Comparison of ENCODE assay signal across 22 cellular contexts in the genomic region with DNA sequence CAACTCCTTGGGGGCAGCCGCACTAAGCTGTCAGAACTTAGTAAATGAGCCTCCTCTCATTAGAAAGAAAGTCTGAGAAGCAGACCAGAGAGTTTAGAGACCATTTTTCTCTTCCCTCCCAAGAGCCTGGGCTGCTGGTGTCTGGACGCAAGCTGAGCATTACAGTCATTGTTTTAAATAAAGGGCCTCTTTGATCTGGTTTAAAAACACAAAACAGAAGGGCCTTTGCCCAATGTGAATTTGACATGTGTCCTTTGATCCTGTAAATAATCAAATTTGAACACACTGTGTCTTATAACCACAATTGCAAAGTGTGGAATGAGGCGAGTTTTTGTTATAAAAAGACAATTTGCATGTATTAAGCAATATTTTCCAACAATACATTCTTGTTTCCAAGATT.
A peak's percentile ranks its signal among the peaks of the same experiment; 100 is the strongest.
DNase-seq lines count a peak whose midpoint lies in the region; ATAC-seq, FAIRE-seq and TF ChIP-seq lines count a peak whose summit lies in the region.
"Had no signal": no experiment of that assay in that cellular context is flagged by ENCODE, and none has a peak within 500 bp of the region (broad histone marks: within the 10 kb centered on the region; RNA-seq: fewer than 3 reads in every experiment).

No MANE protein-coding gene starts in this region.

- no peak overlapping the region for H3K4me3 ChIP-seq in BLaER1
- H3K4me3 ChIP-seq in smooth muscle cell, result no peak overlapping the region
- H3K4me3 ChIP-seq in BE2C (ENCODE audit: low read depth, low read length), result no peak overlapping the region
- no peak overlapping the region for H3K4me3 ChIP-seq in PC-3 (ENCODE audit: low read length)
- H3K4me3 ChIP-seq: A549, PC-9 had no signal

- H3K9ac ChIP-seq in BLaER1, result no peak overlapping the region
- H3K9ac ChIP-seq in smooth muscle cell (ENCODE audit: low read depth), result no peak overlapping the region
- no peak overlapping the region for H3K9ac ChIP-seq in PC-3 (ENCODE audit: low read length)

- intact Hi-C loops in PC-3 (cut with micrococcal nuclease) (no loop called here), CD14-positive monocyte (cut with micrococcal nuclease) (no loop called here)

- peaks cover 21% of the 10 kb centered on the region for H3K4me1 ChIP-seq in BLaER1
- no peaks in the 10 kb centered on the region for H3K4me1 ChIP-seq in smooth muscle cell (ENCODE audit: low read depth)
- H3K4me1 ChIP-seq in BE2C, result no peaks in the 10 kb centered on the region
- no peaks in the 10 kb centered on the region for H3K4me1 ChIP-seq in PC-3 (ENCODE audit: insufficient read depth, low read length)
- H3K4me1 ChIP-seq: A549 had no signal

- DNase-seq in nephron progenitor cell, result no peak
- no peak for DNase-seq in smooth muscle cell (lab: John Stamatoyannopoulos, UW; ENCODE audit: unreplicated experiment)
- DNase-seq in BE2C, result no peak
- no peak for DNase-seq in PC-3
- DNase-seq in CD14-positive monocyte (ENCODE audit: low spot score), result no peak
- DNase-seq: activated CD4-positive, alpha-beta T cell treated with anti-CD3 and anti-CD28 coated beads for 36 hours; activated effector memory CD4-positive, alpha-beta T cell treated with anti-CD3 and anti-CD28 coated beads, Interleukin-2, amount 50 U/mL, for 16 hours; activated naive CD8-positive, alpha-beta T cell treated with anti-CD3 and anti-CD28 coated beads, Interleukin-2, amount 10 ng/mL, durations not matched to agents 7 days and 5 days; islet precursor cell; NCI-H1048; NCI-H1694 treated with DMSO at 0.1 percent for 48 hours; NCI-H2171; NCI-H524; PC-9; T-helper 2 cell had no signal

- H2AFZ ChIP-seq in smooth muscle cell (ENCODE audit: low read depth) (peak overlapping the region; percentile 26), PC-3 (ENCODE audit: low read length) (no peak overlapping the region)
- H2AFZ ChIP-seq: PC-9 had no signal

- CTCF ChIA-PET in PC-3 (lab: Charles Lee), result no interaction called here

- H3K36me3 ChIP-seq in BLaER1 (no peaks in the 10 kb centered on the region), smooth muscle cell (ENCODE audit: low read depth) (no peaks in the 10 kb centered on the region), BE2C (no peaks in the 10 kb centered on the region), PC-3 (ENCODE audit: low read depth, low read length) (no peaks in the 10 kb centered on the region)

- H3K9me3 ChIP-seq in BLaER1 (peaks cover 8% of the 10 kb centered on the region; the same call in 1 of the 2 replicates), smooth muscle cell (replicated peaks; ENCODE audit: low read depth) (no peaks in the 10 kb centered on the region), BE2C (no peaks in the 10 kb centered on the region), PC-3 (ENCODE audit: low read length) (no peaks in the 10 kb centered on the region)
- H3K9me3 ChIP-seq: A549 had no signal

- no TSS peak for BruUV-seq in PC-3 (replicated peaks; lab: Mats Ljungman, UMichigan)

- H3K36me3 Mint-ChIP-seq in nephron progenitor cell (ENCODE audit: low read depth), result peaks cover 6% of the 10 kb centered on the region
- no peaks in the 10 kb centered on the region for H3K36me3 Mint-ChIP-seq in CD14-positive monocyte
- H3K36me3 Mint-ChIP-seq: activated naive CD8-positive, alpha-beta T cell treated with anti-CD3 and anti-CD28 coated beads, Interleukin-2, amount 10 ng/mL, durations not matched to agents 7 days and 5 days had no signal

- H3K79me2 ChIP-seq in smooth muscle cell (ENCODE audit: low read depth), result no peaks in the 10 kb centered on the region
- no peaks in the 10 kb centered on the region for H3K79me2 ChIP-seq in PC-3 (ENCODE audit: low read length)

- POLR2A ChIA-PET in PC-3 (lab: Charles Lee; ENCODE audit: unreplicated experiment), result no interaction called here

- H3K27ac Mint-ChIP-seq in nephron progenitor cell (peak overlapping the region; percentile 44), CD14-positive monocyte (no peak overlapping the region)
- H3K27ac Mint-ChIP-seq: activated CD4-positive, alpha-beta T cell treated with anti-CD3 and anti-CD28 coated beads for 36 hours; activated naive CD8-positive, alpha-beta T cell treated with anti-CD3 and anti-CD28 coated beads, Interleukin-2, amount 10 ng/mL, durations not matched to agents 7 days and 5 days; B cell had no signal

- H3K9me3 Mint-ChIP-seq in nephron progenitor cell (peaks cover 13% of the 10 kb centered on the region), CD14-positive monocyte (peaks cover 0 to 6% (median 4%) of the 10 kb centered on the region in 7 donors)

- H4K20me1 ChIP-seq in BLaER1 (no peaks in the 10 kb centered on the region), smooth muscle cell (ENCODE audit: low read depth) (no peaks in the 10 kb centered on the region), PC-3 (ENCODE audit: low read length) (no peaks in the 10 kb centered on the region)

- ATAC-seq in HG02623 (IDR thresholded peaks at IDR 0.05; ENCODE audit: unreplicated experiment) (no peak), PC-3 (no peak)
- ATAC-seq: A549; activated CD4-positive, alpha-beta T cell treated with anti-CD3 and anti-CD28 coated beads for 36 hours had no signal

- peak overlapping the region; percentile 59 for H3K4me2 ChIP-seq in BLaER1
- no peak overlapping the region for H3K4me2 ChIP-seq in smooth muscle cell
- H3K4me2 ChIP-seq in PC-3 (ENCODE audit: low read length), result no peak overlapping the region
- H3K4me2 ChIP-seq: A549, PC-9 had no signal

- peak; percentile 94 for FAIRE-seq in endometrium (lab: Jason Lieb, UNC)
- FAIRE-seq: A549, astrocyte, H1 had no signal

- no peak for TF ChIP-seq CTCF in nephron progenitor cell (IDR thresholded peaks at IDR 0.05)
- TF ChIP-seq CTCF in smooth muscle cell (IDR thresholded peaks at IDR 0.05; ENCODE audit: borderline replicate concordance, insufficient read depth, poor library complexity, severe bottlenecking), result no peak
- TF ChIP-seq CTCF in BE2C (IDR thresholded peaks at IDR 0.05; ENCODE audit: low read depth, low read length), result no peak
- TF ChIP-seq CTCF in PC-3 (conservative IDR thresholded peaks at IDR 0.05; ENCODE audit: low read depth, low read length), result no peak
- TF ChIP-seq CTCF in CD14-positive monocyte (IDR thresholded peaks at IDR 0.05), result no peak

- H3K4me1 Mint-ChIP-seq in nephron progenitor cell (peaks cover 32% of the 10 kb centered on the region), CD14-positive monocyte (no peaks in the 10 kb centered on the region)
- H3K4me1 Mint-ChIP-seq: activated CD4-positive, alpha-beta T cell treated with anti-CD3 and anti-CD28 coated beads for 36 hours; activated naive CD8-positive, alpha-beta T cell treated with anti-CD3 and anti-CD28 coated beads, Interleukin-2, amount 10 ng/mL, durations not matched to agents 7 days and 5 days; B cell had no signal

- no peaks in the 10 kb centered on the region for H3F3A ChIP-seq in smooth muscle cell (ENCODE audit: low read depth)
- H3F3A ChIP-seq in PC-3 (ENCODE audit: low read length, unreplicated experiment), result no peaks in the 10 kb centered on the region

- WGBS in smooth muscle cell (ENCODE audit: low lambda C conversion rate), result 68% methylated on average over 3 of the region's 3 CpGs

- H3K27me3 ChIP-seq in BLaER1 (no peaks in the 10 kb centered on the region), smooth muscle cell (ENCODE audit: low read depth) (no peaks in the 10 kb centered on the region), BE2C (no peaks in the 10 kb centered on the region), PC-3 (ENCODE audit: low read length) (no peaks in the 10 kb centered on the region)

- H3K9me2 ChIP-seq in PC-3 (replicated peaks; ENCODE audit: low read length), result no peaks in the 10 kb centered on the region

- H3K27me3 Mint-ChIP-seq in nephron progenitor cell (ENCODE audit: low read depth, poor library complexity) (peaks cover 3% of the 10 kb centered on the region), CD14-positive monocyte (ENCODE audit: low read depth in 3 of 3) (no peaks in the 10 kb centered on the region)
- H3K27me3 Mint-ChIP-seq: activated naive CD8-positive, alpha-beta T cell treated with anti-CD3 and anti-CD28 coated beads, Interleukin-2, amount 10 ng/mL, durations not matched to agents 7 days and 5 days had no signal

- H3K4me3 Mint-ChIP-seq in nephron progenitor cell, result no peak overlapping the region
- H3K4me3 Mint-ChIP-seq in CD14-positive monocyte, result no peak overlapping the region
- H3K4me3 Mint-ChIP-seq: activated CD4-positive, alpha-beta T cell treated with anti-CD3 and anti-CD28 coated beads for 36 hours; activated naive CD8-positive, alpha-beta T cell treated with anti-CD3 and anti-CD28 coated beads, Interleukin-2, amount 10 ng/mL, durations not matched to agents 7 days and 5 days; B cell had no signal

- H3K27ac ChIP-seq in BLaER1, result no peak overlapping the region
- no peak overlapping the region for H3K27ac ChIP-seq in smooth muscle cell (ENCODE audit: low read depth)
- H3K27ac ChIP-seq in PC-3 (ENCODE audit: low read length), result no peak overlapping the region
- H3K27ac ChIP-seq: A549, PC-9 had no signal
